In genomic region chr5:109853362-109853761, GRCh38 we compare ENCODE assay signal across 22 cellular contexts.
DNase-seq lines count a peak whose midpoint lies in the region; ATAC-seq, FAIRE-seq and TF ChIP-seq lines count a peak whose summit lies in the region.
"Had no signal": no experiment of that assay in that cellular context is flagged by ENCODE, and none has a peak within 500 bp of the region (broad histone marks: within the 10 kb centered on the region; RNA-seq: fewer than 3 reads in every experiment).

No MANE protein-coding gene starts in this region.

- no peak overlapping the region for H3K4me3 Mint-ChIP-seq in astrocyte (ENCODE audit: unreplicated experiment)
- no peak overlapping the region for H3K4me3 Mint-ChIP-seq in immature natural killer cell
- H3K4me3 Mint-ChIP-seq: activated CD4-positive, alpha-beta T cell treated with anti-CD3 and anti-CD28 coated beads, Interleukin-2, amount 10 ng/mL, durations not matched to agents 7 days and 5 days; activated T-helper 17 cell treated with anti-CD3 and anti-CD28 coated beads, Interleukin-2, amount 50 U/mL, for 72 hours had no signal

- H3K9me3 Mint-ChIP-seq in astrocyte (ENCODE audit: unreplicated experiment) (no peaks in the 10 kb centered on the region), immature natural killer cell (no peaks in the 10 kb centered on the region)

- no peak overlapping the region for H2AFZ ChIP-seq in GM23248
- no peak overlapping the region for H2AFZ ChIP-seq in astrocyte (ENCODE audit: low read depth, low read length)

- intact Hi-C loops in left colon (cut with DNase I, micrococcal nuclease), result no loop called here

- H3K79me2 ChIP-seq in GM23248 (ENCODE audit: insufficient read depth), result no peaks in the 10 kb centered on the region
- no peaks in the 10 kb centered on the region for H3K79me2 ChIP-seq in astrocyte (ENCODE audit: insufficient read depth, low read length)

- no peak for TF ChIP-seq CTCF in astrocyte (IDR thresholded peaks at IDR 0.05; ENCODE audit: insufficient read depth, low read depth, low read length)

- peak; percentile 82 for FAIRE-seq in astrocyte (lab: Jason Lieb, UNC)
- FAIRE-seq: GM12892 had no signal

- H3K4me2 ChIP-seq in GM23248 (ENCODE audit: unreplicated experiment) (peak overlapping the region; percentile 12), astrocyte (ENCODE audit: low read length) (no peak overlapping the region)

- 43 to 47% methylated on average over 3 of the region's 3 CpGs for WGBS in GM23248 (ENCODE audit: low coverage in 1 of 2, low lambda C conversion rate in 2 of 2, missing lambda C conversion rate in 2 of 2), 2 experiments

- H3K36me3 Mint-ChIP-seq in astrocyte (ENCODE audit: low read depth, unreplicated experiment), result peaks cover 24% of the 10 kb centered on the region
- H3K36me3 Mint-ChIP-seq in immature natural killer cell, result peaks cover 29 to 34% (median 29%) of the 10 kb centered on the region in 3 donors

- H3K27me3 Mint-ChIP-seq in astrocyte (ENCODE audit: low read depth, unreplicated experiment), result no peaks in the 10 kb centered on the region
- peaks cover 0 to 8% (median 4%) of the 10 kb centered on the region in 3 donors for H3K27me3 Mint-ChIP-seq in immature natural killer cell (ENCODE audit: low read depth in 3 of 3)
- H3K27me3 Mint-ChIP-seq: activated CD4-positive, alpha-beta T cell treated with anti-CD3 and anti-CD28 coated beads, Interleukin-2, amount 10 ng/mL, durations not matched to agents 7 days and 5 days; activated T-helper 17 cell treated with anti-CD3 and anti-CD28 coated beads, Interleukin-2, amount 50 U/mL, for 72 hours had no signal

- in situ Hi-C loops in GM23248 (cut with MboI), result no loop called here

- no peaks in the 10 kb centered on the region for H3K9me2 ChIP-seq in GM23248 (ENCODE audit: insufficient read depth)

- H3K27ac ChIP-seq in GM23248, result no peak overlapping the region
- no peak overlapping the region for H3K27ac ChIP-seq in astrocyte (ENCODE audit: low read depth, low read length)
- H3K27ac ChIP-seq: colonic mucosa, SJCRH30, testis had no signal

- H3F3A ChIP-seq in GM23248 (ENCODE audit: insufficient read depth), result peaks cover 11% of the 10 kb centered on the region; the same call in 1 of the 2 replicates

- H3K27me3 ChIP-seq in GM23248 (replicated peaks; ENCODE audit: insufficient read depth) (no peaks in the 10 kb centered on the region), astrocyte (ENCODE audit: insufficient read depth, low read length) (no peaks in the 10 kb centered on the region)
- H3K27me3 ChIP-seq: colonic mucosa, SJCRH30, testis had no signal

- no peak overlapping the region for H3K27ac Mint-ChIP-seq in astrocyte (ENCODE audit: unreplicated experiment)
- H3K27ac Mint-ChIP-seq in immature natural killer cell, result no peak overlapping the region
- H3K27ac Mint-ChIP-seq: activated CD4-positive, alpha-beta T cell treated with anti-CD3 and anti-CD28 coated beads, Interleukin-2, amount 10 ng/mL, durations not matched to agents 7 days and 5 days had no signal

- H3K9ac ChIP-seq in GM23248 (no peak overlapping the region), astrocyte (ENCODE audit: low read length) (no peak overlapping the region)

- H3K36me3 ChIP-seq in GM23248 (ENCODE audit: low read depth), result peaks cover 24% of the 10 kb centered on the region
- H3K36me3 ChIP-seq in astrocyte (ENCODE audit: insufficient read depth, low read length), result peaks cover 21% of the 10 kb centered on the region
- H3K36me3 ChIP-seq: colonic mucosa had no signal

- DNase-seq in GM23248, result peak; percentile 65
- peak; percentile 45 for DNase-seq in astrocyte (ENCODE audit: low read depth)
- no peak for DNase-seq in left colon
- peak; percentile 49 for DNase-seq in stromal cell of bone marrow (ENCODE audit: low read depth)
- no peak for DNase-seq in EL
- no peak for DNase-seq in immature natural killer cell
- DNase-seq: activated CD4-positive, alpha-beta T cell treated with anti-CD3 and anti-CD28 coated beads, Interleukin-2, amount 10 ng/mL, durations not matched to agents 7 days and 5 days; colonic mucosa; COR-L47; DMS79 treated with DMSO at 0.1 percent for 48 hours; glutamatergic neuron; GOT3; NCI-H1417; NCI-H510A; SJCRH30; stimulated activated CD4-positive, alpha-beta T cell treated with anti-CD3 and anti-CD28 coated beads, Interleukin-1b, Interleukin-23, amount 100 ng/mL, for 48 hours; T-helper 2 cell; testis had no signal

- H3K4me1 Mint-ChIP-seq in astrocyte (ENCODE audit: low read depth, unreplicated experiment) (peaks cover 32% of the 10 kb centered on the region), immature natural killer cell (peaks cover 70 to 71% of the 10 kb centered on the region in 2 donors)

- H4K20me1 ChIP-seq in GM23248 (ENCODE audit: insufficient read depth) (no peaks in the 10 kb centered on the region), astrocyte (ENCODE audit: insufficient read depth, low read length) (no peaks in the 10 kb centered on the region)

- ATAC-seq in left colon, result peak; percentile 65
- no peak for ATAC-seq in GM18505 (IDR thresholded peaks at IDR 0.05; ENCODE audit: unreplicated experiment)
- ATAC-seq: activated T-helper 17 cell treated with anti-CD3 and anti-CD28 coated beads, Interleukin-2, amount 50 U/mL, for 72 hours; mucosa of descending colon had no signal

- H3K4me1 ChIP-seq in GM23248 (ENCODE audit: insufficient read depth) (peaks cover 22% of the 10 kb centered on the region), astrocyte (ENCODE audit: insufficient read depth, low read length) (no peaks in the 10 kb centered on the region)
- H3K4me1 ChIP-seq: colonic mucosa, SJCRH30, testis had no signal

- no peaks in the 10 kb centered on the region for H3K9me3 ChIP-seq in GM23248 (ENCODE audit: low read depth)
- no peaks in the 10 kb centered on the region for H3K9me3 ChIP-seq in astrocyte (ENCODE audit: insufficient read depth, low read depth, low read length)
- H3K9me3 ChIP-seq: colonic mucosa, mucosa of descending colon, SJCRH30, testis had no signal

- H3K4me3 ChIP-seq in GM23248, result no peak overlapping the region
- no peak overlapping the region for H3K4me3 ChIP-seq in astrocyte (ENCODE audit: insufficient read depth, low read depth, low read length)
- H3K4me3 ChIP-seq: colonic mucosa, mucosa of descending colon, SJCRH30, testis had no signal

- no peak for TF ChIP-seq POLR2A in GM18505 (IDR thresholded peaks at IDR 0.05; ENCODE audit: borderline replicate concordance, extremely low read depth, insufficient read depth, insufficient read length)

Comparison
In these comparisons a context has a peak if more than half of its experiments do, and no peak if none do; other contexts are left out.
1. DNase-seq: peak in GM23248 (single experiment), astrocyte (single experiment) and stromal cell of bone marrow (single experiment); none in left colon (0 of 2), EL (single experiment) and immature natural killer cell (0 of 3).